7 cellular contexts compared by ENCODE assay signal in genomic region chr6:4561773-4562172, GRCh38.
"Had no signal": no experiment of that assay in that cellular context is flagged by ENCODE, and none has a peak within 500 bp of the region (broad histone marks: within the 10 kb centered on the region; RNA-seq: fewer than 3 reads in every experiment).

No MANE protein-coding gene starts in this region.

- H2AFZ ChIP-seq: GM23248 had no signal

- H3K4me3 ChIP-seq: GM23248 had no signal

- H3K27ac ChIP-seq: GM23248 had no signal

- FAIRE-seq: H54, HTR-8/SVneo had no signal

- DNase-seq: GM23248, GOT3, H9, HCEC 1CT, KG1 had no signal

- H3K9ac ChIP-seq: GM23248 had no signal
